Comparison of ENCODE assay signal across 1 cellular context in the genomic region with DNA sequence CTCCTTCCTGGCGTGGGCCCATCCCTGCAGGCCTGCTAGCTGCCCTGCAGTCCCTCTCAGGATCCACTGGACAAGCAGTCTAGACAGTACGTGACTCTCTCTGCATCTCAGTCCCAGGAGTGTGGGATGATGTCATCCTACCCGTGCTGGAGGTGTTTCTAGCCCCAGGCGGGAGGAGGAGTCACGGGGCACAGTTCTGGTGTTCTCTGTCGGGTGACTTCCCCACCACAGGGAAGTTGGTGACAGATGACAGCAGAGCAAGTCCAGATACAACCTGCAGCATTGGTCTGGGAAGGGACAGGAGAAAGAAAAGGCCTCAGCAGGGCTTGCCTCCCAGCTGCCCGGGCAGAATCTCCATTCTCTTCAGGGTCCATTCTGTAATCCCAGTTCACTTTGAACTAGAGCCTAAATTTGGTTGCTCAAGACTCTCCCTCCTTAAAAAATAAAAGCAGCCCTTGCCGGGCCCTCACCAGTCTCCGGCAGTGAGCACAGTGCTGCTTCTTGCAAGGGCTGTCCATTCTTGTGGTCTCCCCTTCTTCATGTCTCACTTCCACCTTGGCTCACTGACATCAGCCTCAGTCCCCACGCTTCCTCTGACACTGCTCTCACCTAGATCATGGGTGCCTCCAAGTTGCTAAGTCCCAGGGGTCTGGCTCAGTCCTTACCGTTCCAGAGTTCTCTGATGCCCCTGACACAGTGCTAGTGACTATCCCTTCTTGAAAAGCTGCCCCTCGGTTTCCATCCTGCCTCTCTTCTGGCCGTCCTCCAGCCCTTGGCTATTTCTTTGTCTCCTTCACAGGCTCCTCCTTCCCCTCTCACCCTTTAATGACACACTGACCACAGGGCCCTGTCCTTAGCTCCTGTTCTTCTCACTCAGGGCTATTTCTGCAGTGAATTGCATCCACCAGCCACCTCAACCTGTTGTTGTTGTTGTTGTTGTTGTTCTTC.
A peak's percentile ranks its signal among the peaks of the same experiment; 100 is the strongest.
TF ChIP-seq lines count a peak whose summit lies in the region.

No MANE protein-coding gene starts in this region.

TF ChIP-seq in K562, 482 proteins besides CTCF, POLR2A, EP300 and RAD21 (continued from another document and continues in another):
- TF ChIP-seq HDGF (IDR thresholded peaks at IDR 0.05): 0 out of 2 replicates have a peak, but pooled peaks have one; percentile 17
- no peak for TF ChIP-seq ZNF311 (CRISPR knock-in tag; IDR thresholded peaks at IDR 0.05)
- TF ChIP-seq ATF7 (IDR thresholded peaks at IDR 0.05): peak; percentile 99
- TF ChIP-seq SPI1 (IDR thresholded peaks at IDR 0.05; ENCODE audit: borderline replicate concordance, low read depth, low read length): peak; percentile 58; the same call in 1 of the 2 replicates
- TF ChIP-seq PKNOX1 (IDR thresholded peaks at IDR 0.05): peak; percentile 73
- TF ChIP-seq BHLHE40 (IDR thresholded peaks at IDR 0.05; ENCODE audit: low read length): peak; percentile 100
- peak; percentile 12; the same call in 1 of the 2 replicates for TF ChIP-seq CREB1 (IDR thresholded peaks at IDR 0.05)
- TF ChIP-seq CREB1 (CRISPR knock-in tag; IDR thresholded peaks at IDR 0.05): peak; percentile 73
- 0 out of 2 replicates have a peak, but pooled peaks have one; percentile 64 for TF ChIP-seq ZNF589 (CRISPR knock-in tag; IDR thresholded peaks at IDR 0.05; ENCODE audit: low read depth)
- TF ChIP-seq JUN (IDR thresholded peaks at IDR 0.05; ENCODE audit: borderline replicate concordance, low read depth, low read length): peak; percentile 96
- no peak for TF ChIP-seq JUN (CRISPR knock-in tag; IDR thresholded peaks at IDR 0.05; ENCODE audit: borderline replicate concordance)
- TF ChIP-seq MITF (IDR thresholded peaks at IDR 0.05): peak; percentile 85
- peak; percentile 87 for TF ChIP-seq ZEB2 (IDR thresholded peaks at IDR 0.05)
- TF ChIP-seq, protein P1, sequence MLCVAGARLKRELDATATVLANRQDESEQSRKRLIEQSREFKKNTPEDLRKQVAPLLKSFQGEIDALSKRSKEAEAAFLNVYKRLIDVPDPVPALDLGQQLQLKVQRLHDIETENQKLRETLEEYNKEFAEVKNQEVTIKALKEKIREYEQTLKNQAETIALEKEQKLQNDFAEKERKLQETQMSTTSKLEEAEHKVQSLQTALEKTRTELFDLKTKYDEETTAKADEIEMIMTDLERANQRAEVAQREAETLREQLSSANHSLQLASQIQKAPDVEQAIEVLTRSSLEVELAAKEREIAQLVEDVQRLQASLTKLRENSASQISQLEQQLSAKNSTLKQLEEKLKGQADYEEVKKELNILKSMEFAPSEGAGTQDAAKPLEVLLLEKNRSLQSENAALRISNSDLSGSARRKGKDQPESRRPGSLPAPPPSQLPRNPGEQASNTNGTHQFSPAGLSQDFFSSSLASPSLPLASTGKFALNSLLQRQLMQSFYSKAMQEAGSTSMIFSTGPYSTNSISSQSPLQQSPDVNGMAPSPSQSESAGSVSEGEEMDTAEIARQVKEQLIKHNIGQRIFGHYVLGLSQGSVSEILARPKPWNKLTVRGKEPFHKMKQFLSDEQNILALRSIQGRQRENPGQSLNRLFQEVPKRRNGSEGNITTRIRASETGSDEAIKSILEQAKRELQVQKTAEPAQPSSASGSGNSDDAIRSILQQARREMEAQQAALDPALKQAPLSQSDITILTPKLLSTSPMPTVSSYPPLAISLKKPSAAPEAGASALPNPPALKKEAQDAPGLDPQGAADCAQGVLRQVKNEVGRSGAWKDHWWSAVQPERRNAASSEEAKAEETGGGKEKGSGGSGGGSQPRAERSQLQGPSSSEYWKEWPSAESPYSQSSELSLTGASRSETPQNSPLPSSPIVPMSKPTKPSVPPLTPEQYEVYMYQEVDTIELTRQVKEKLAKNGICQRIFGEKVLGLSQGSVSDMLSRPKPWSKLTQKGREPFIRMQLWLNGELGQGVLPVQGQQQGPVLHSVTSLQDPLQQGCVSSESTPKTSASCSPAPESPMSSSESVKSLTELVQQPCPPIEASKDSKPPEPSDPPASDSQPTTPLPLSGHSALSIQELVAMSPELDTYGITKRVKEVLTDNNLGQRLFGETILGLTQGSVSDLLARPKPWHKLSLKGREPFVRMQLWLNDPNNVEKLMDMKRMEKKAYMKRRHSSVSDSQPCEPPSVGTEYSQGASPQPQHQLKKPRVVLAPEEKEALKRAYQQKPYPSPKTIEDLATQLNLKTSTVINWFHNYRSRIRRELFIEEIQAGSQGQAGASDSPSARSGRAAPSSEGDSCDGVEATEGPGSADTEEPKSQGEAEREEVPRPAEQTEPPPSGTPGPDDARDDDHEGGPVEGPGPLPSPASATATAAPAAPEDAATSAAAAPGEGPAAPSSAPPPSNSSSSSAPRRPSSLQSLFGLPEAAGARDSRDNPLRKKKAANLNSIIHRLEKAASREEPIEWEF (CRISPR knock-in tag; IDR thresholded peaks at IDR 0.05): no peak
- TF ChIP-seq TEAD1 (CRISPR knock-in tag; IDR thresholded peaks at IDR 0.05): no peak
- peak; percentile 89 for TF ChIP-seq CTBP1 (IDR thresholded peaks at IDR 0.05; ENCODE audit: borderline replicate concordance)
- peak; percentile 21 to 49; a peak in 1 of 4 replicates for TF ChIP-seq NRF1 (conservative IDR thresholded peaks at IDR 0.05 in 1 of 2, IDR thresholded peaks at IDR 0.05 in 1 of 2)
- TF ChIP-seq ZNF217 (CRISPR knock-in tag; IDR thresholded peaks at IDR 0.05): no peak
- TF ChIP-seq MAFG (tag; conservative IDR thresholded peaks at IDR 0.05): no peak
- TF ChIP-seq, protein P2, sequence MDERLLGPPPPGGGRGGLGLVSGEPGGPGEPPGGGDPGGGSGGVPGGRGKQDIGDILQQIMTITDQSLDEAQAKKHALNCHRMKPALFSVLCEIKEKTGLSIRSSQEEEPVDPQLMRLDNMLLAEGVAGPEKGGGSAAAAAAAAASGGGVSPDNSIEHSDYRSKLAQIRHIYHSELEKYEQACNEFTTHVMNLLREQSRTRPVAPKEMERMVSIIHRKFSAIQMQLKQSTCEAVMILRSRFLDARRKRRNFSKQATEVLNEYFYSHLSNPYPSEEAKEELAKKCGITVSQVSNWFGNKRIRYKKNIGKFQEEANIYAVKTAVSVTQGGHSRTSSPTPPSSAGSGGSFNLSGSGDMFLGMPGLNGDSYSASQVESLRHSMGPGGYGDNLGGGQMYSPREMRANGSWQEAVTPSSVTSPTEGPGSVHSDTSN (CRISPR knock-in tag; IDR thresholded peaks at IDR 0.05; ENCODE audit: low read depth): no peak
- TF ChIP-seq, protein P2 (tag; conservative IDR thresholded peaks at IDR 0.05; ENCODE audit: low read depth): peak; percentile 55; the same call in 1 of the 2 replicates
- peak; percentile 83 for TF ChIP-seq SOX6 (IDR thresholded peaks at IDR 0.05)
- TF ChIP-seq CXXC5 (CRISPR knock-in tag; IDR thresholded peaks at IDR 0.05): 0 out of 2 replicates have a peak, but pooled peaks have one; percentile 30
- TF ChIP-seq, protein P3, sequence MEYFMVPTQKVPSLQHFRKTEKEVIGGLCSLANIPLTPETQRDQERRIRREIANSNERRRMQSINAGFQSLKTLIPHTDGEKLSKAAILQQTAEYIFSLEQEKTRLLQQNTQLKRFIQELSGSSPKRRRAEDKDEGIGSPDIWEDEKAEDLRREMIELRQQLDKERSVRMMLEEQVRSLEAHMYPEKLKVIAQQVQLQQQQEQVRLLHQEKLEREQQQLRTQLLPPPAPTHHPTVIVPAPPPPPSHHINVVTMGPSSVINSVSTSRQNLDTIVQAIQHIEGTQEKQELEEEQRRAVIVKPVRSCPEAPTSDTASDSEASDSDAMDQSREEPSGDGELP (CRISPR knock-in tag; IDR thresholded peaks at IDR 0.05; ENCODE audit: borderline replicate concordance): peak; percentile 59; the same call in 1 of the 2 replicates
- TF ChIP-seq, protein P4, sequence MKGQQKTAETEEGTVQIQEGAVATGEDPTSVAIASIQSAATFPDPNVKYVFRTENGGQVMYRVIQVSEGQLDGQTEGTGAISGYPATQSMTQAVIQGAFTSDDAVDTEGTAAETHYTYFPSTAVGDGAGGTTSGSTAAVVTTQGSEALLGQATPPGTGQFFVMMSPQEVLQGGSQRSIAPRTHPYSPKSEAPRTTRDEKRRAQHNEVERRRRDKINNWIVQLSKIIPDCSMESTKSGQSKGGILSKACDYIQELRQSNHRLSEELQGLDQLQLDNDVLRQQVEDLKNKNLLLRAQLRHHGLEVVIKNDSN (CRISPR knock-in tag; IDR thresholded peaks at IDR 0.05): peak; percentile 66
- TF ChIP-seq, protein P5, sequence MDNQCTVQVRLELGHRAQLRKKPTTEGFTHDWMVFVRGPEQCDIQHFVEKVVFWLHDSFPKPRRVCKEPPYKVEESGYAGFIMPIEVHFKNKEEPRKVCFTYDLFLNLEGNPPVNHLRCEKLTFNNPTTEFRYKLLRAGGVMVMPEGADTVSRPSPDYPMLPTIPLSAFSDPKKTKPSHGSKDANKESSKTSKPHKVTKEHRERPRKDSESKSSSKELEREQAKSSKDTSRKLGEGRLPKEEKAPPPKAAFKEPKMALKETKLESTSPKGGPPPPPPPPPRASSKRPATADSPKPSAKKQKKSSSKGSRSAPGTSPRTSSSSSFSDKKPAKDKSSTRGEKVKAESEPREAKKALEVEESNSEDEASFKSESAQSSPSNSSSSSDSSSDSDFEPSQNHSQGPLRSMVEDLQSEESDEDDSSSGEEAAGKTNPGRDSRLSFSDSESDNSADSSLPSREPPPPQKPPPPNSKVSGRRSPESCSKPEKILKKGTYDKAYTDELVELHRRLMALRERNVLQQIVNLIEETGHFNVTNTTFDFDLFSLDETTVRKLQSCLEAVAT (IDR thresholded peaks at IDR 0.05): no peak
- no peak for TF ChIP-seq ATF1 (CRISPR knock-in tag; IDR thresholded peaks at IDR 0.05)
- TF ChIP-seq ATF1 (tag; IDR thresholded peaks at IDR 0.05): peak; percentile 72
- TF ChIP-seq RFX5 (IDR thresholded peaks at IDR 0.05; ENCODE audit: low read depth, low read length): peak; percentile 87
- TF ChIP-seq E2F6 (IDR thresholded peaks at IDR 0.05; ENCODE audit: borderline replicate concordance in 1 of 2, extremely low read depth in 1 of 2, insufficient read depth in 1 of 2, insufficient read length in 1 of 2, low read depth in 1 of 2, low read length in 1 of 2, poor library complexity in 1 of 2, severe bottlenecking in 1 of 2): peak in 1 of 2 experiments; percentile 24
- no peak for TF ChIP-seq KLF16 (IDR thresholded peaks at IDR 0.05)
